8 cellular contexts compared by ENCODE assay signal in the genomic region with DNA sequence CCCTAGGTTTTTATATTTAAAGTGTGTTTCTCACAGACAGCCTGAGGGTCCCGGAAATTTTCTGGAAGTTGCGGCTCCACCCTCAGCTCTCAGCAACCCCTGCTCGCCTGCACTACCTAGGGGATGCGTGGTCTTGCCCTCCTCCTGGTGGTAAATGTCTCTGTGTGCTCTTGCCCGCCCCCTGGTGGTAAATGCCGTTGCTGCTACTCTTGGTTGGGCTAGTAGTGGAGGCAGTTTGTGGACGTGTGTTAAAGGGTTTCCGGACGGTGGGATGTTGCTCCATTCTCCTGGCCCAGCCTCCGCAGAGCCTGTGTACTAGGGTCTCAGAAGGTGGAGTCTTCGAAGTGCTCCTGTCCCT. TPM values are rescaled to one million over a fixed set of nuclear protein-coding genes. Genes with fewer than 3 reads are reported as not detected.
DNase-seq lines count a peak whose midpoint lies in the region; ATAC-seq, FAIRE-seq and TF ChIP-seq lines count a peak whose summit lies in the region.

No MANE protein-coding gene starts in this region.

- peak overlapping the region; percentile 76 for H3K27ac Mint-ChIP-seq in activated CD4-positive, alpha-beta T cell treated with anti-CD3 and anti-CD28 coated beads for 36 hours

- H3K36me3 Mint-ChIP-seq in activated CD4-positive, alpha-beta T cell treated with anti-CD3 and anti-CD28 coated beads for 36 hours (ENCODE audit: low read depth), result no peaks in the 10 kb centered on the region

- TF ChIP-seq CTCF in GM06990 (IDR thresholded peaks at IDR 0.05; ENCODE audit: insufficient read depth, low read length, poor library complexity, severe bottlenecking), result peak; percentile 97
- TF ChIP-seq CTCF in colonic mucosa (IDR thresholded peaks at IDR 0.05), result peak; percentile 88
- TF ChIP-seq CTCF in left lung (IDR thresholded peaks at IDR 0.05), result peak; percentile 92 to 96

- peak overlapping the region; percentile 66 for H3K4me3 Mint-ChIP-seq in activated CD4-positive, alpha-beta T cell treated with anti-CD3 and anti-CD28 coated beads for 36 hours

- H3K9me3 ChIP-seq in colonic mucosa (no peaks in the 10 kb centered on the region), left lung (no peaks in the 10 kb centered on the region)

- CTCF ChIA-PET in activated CD4-positive, alpha-beta T cell treated with anti-CD3 and anti-CD28 coated beads for 36 hours (lab: Charles Lee), result interaction anchor here (0.6 to 4.0 kb wide), 19 partner anchors 8 to 198 kb away, joined by 3 to 27 read pairs (median 5); a partner anchor contains a TSS

- FAIRE-seq in H54 (lab: Jason Lieb, UNC), result no peak

- POLR2A ChIA-PET in activated CD4-positive, alpha-beta T cell treated with anti-CD3 and anti-CD28 coated beads for 36 hours (lab: Charles Lee), result no interaction called here

- H3K27ac ChIP-seq in colonic mucosa (no peak overlapping the region), left lung (no peak overlapping the region)

- H3K27me3 ChIP-seq in GM06990 (replicated peaks; ENCODE audit: control insufficient read depth, insufficient read depth, low read length) (no peaks in the 10 kb centered on the region), colonic mucosa (no peaks in the 10 kb centered on the region), left lung (no peaks in the 10 kb centered on the region)

- H3K36me3 ChIP-seq in GM06990 (ENCODE audit: control insufficient read depth, insufficient read depth, low read length) (no peaks in the 10 kb centered on the region), colonic mucosa (no peaks in the 10 kb centered on the region), left lung (no peaks in the 10 kb centered on the region)

- no peak for DNase-seq in GM06990 (ENCODE audit: extremely low read depth, insufficient read length)
- DNase-seq in NCI-H510A (lab: John Stamatoyannopoulos, UW), result peak; percentile 22
- DNase-seq in activated CD4-positive, alpha-beta T cell treated with anti-CD3 and anti-CD28 coated beads for 36 hours, result peak; percentile 93
- DNase-seq in colonic mucosa, result peak; percentile 84
- peak; percentile 70 to 92 for DNase-seq in left lung
- DNase-seq in stimulated activated CD4-positive, alpha-beta T cell treated with anti-CD3 and anti-CD28 coated beads, TNF-alpha, amount 100 ng/mL, for 1 hour (ENCODE audit: low read depth in 3 of 3, low spot score in 1 of 3), result peak; percentile 68 to 82 (median 69)
- DNase-seq in H54 (ENCODE audit: insufficient read length, low spot score), result no peak

- H3K9ac ChIP-seq in colonic mucosa (ENCODE audit: low read depth in 2 of 2, low read length in 2 of 2), result peak overlapping the region in 1 of 2 donors; percentile 26

- H3K9me3 Mint-ChIP-seq in activated CD4-positive, alpha-beta T cell treated with anti-CD3 and anti-CD28 coated beads for 36 hours (ENCODE audit: low read depth), result no peaks in the 10 kb centered on the region

- TF ChIP-seq POLR2A in H54 (IDR thresholded peaks at IDR 0.05; ENCODE audit: low read depth, low read length), result no peak

- no peaks in the 10 kb centered on the region for H3K27me3 Mint-ChIP-seq in activated CD4-positive, alpha-beta T cell treated with anti-CD3 and anti-CD28 coated beads for 36 hours

- ATAC-seq in HG02981 (IDR thresholded peaks at IDR 0.05; ENCODE audit: unreplicated experiment) (peak; percentile 71), left lung (peak; percentile 96)
- peak; percentile 74 for ATAC-seq in activated CD4-positive, alpha-beta T cell treated with anti-CD3 and anti-CD28 coated beads for 36 hours

- intact Hi-C loops in activated CD4-positive, alpha-beta T cell treated with anti-CD3 and anti-CD28 coated beads for 36 hours (cut with DNase I, micrococcal nuclease), result loop anchor here (1.0 to 5.0 kb wide), 9 partner anchors 9 to 498 kb away; a partner anchor contains a TSS
- intact Hi-C loops in colonic mucosa (cut with DNase I) (loop anchor here (10.0 kb wide), 1 partner anchor 350 kb away; no protein-coding TSS in a partner anchor), left lung (cut with DNase I) (no loop called here)

- peak overlapping the region; percentile 16 for H3K4me3 ChIP-seq in GM06990 (replicated peaks; ENCODE audit: low read depth, low read length)
- no peak overlapping the region for H3K4me3 ChIP-seq in colonic mucosa
- no peak overlapping the region for H3K4me3 ChIP-seq in left lung

- peaks cover 27% of the 10 kb centered on the region for H3K4me1 Mint-ChIP-seq in activated CD4-positive, alpha-beta T cell treated with anti-CD3 and anti-CD28 coated beads for 36 hours

- H3K4me1 ChIP-seq in colonic mucosa (no peaks in the 10 kb centered on the region), left lung (peaks cover 6 to 10% of the 10 kb centered on the region in 2 donors)

RNA-seq across cellular contexts. Expression of a gene that starts 27.4 kb away (rescaled TPM):
- total RNA-seq in activated CD4-positive, alpha-beta T cell treated with anti-CD3 and anti-CD28 coated beads for 36 hours, result 1 to 10 TPM; 6.3 to 7.1 TPM
- total RNA-seq in colonic mucosa (10 to 100 TPM in 1 of 2 donors, 1 to 10 TPM in 1; 9.1 to 14.3 TPM), left lung (10 to 100 TPM; 20.0 to 29.3 TPM)

RNA-seq across cellular contexts. Expression of a gene that starts 29.8 kb away (rescaled TPM):
- 10 to 100 TPM; 72.6 to 75.4 TPM for total RNA-seq in activated CD4-positive, alpha-beta T cell treated with anti-CD3 and anti-CD28 coated beads for 36 hours
- total RNA-seq in colonic mucosa, result 10 to 100 TPM; 27.0 to 31.3 TPM
- total RNA-seq in left lung, result 10 to 100 TPM; 61.2 to 75.2 TPM

RNA-seq across cellular contexts. Expression of a gene that starts 38.5 kb away (rescaled TPM):
- total RNA-seq in activated CD4-positive, alpha-beta T cell treated with anti-CD3 and anti-CD28 coated beads for 36 hours, result 1 to 10 TPM; 1.9 to 2.5 TPM
- 1 to 10 TPM; 2.3 to 6.9 TPM for total RNA-seq in colonic mucosa
- total RNA-seq in left lung, result 10 to 100 TPM; 22.3 to 37.0 TPM

Comparison
In these comparisons a context has a peak if more than half of its experiments do, and no peak if none do; other contexts are left out.
1. DNase-seq: peak in NCI-H510A (single experiment), activated CD4-positive, alpha-beta T cell treated with anti-CD3 and anti-CD28 coated beads for 36 hours (single experiment), colonic mucosa (single experiment), left lung (2 of 2) and stimulated activated CD4-positive, alpha-beta T cell treated with anti-CD3 and anti-CD28 coated beads, TNF-alpha, amount 100 ng/mL, for 1 hour (3 of 3); none in GM06990 (single experiment) and H54 (single experiment).
2. intact Hi-C loops: an anchor here in activated CD4-positive, alpha-beta T cell treated with anti-CD3 and anti-CD28 coated beads for 36 hours (1.0 to 5.0 kb wide) and colonic mucosa (10.0 kb wide); none called in left lung.
3. Peak in every context shown above with its lines, with median percentiles within 50 percentile points of each other: CTCF ChIP-seq and ATAC-seq.